1 cellular context compared by ENCODE assay signal in genomic region chr16:15975172-15975571, GRCh38.
TF ChIP-seq lines count a peak whose summit lies in the region.

No MANE protein-coding gene starts in this region.

TF ChIP-seq in IMR-90, 13 proteins besides CTCF, POLR2A, EP300 and RAD21 (continued from another document):
- TF ChIP-seq RCOR1 (IDR thresholded peaks at IDR 0.05; ENCODE audit: insufficient replicate concordance, low read length) (no peak), MXI1 (IDR thresholded peaks at IDR 0.05; ENCODE audit: borderline replicate concordance, low read depth, low read length) (no peak), ELK1 (IDR thresholded peaks at IDR 0.05; ENCODE audit: borderline replicate concordance, low read depth, low read length) (no peak), USF2 (IDR thresholded peaks at IDR 0.05; ENCODE audit: low read depth, low read length) (no peak), RFX5 (IDR thresholded peaks at IDR 0.05; ENCODE audit: low read depth, low read length) (no peak), CHD1 (IDR thresholded peaks at IDR 0.05; ENCODE audit: low read depth, low read length) (no peak), BHLHE40 (IDR thresholded peaks at IDR 0.05; ENCODE audit: low read depth, low read length) (no peak), SMC3 (IDR thresholded peaks at IDR 0.05; ENCODE audit: low read depth, low read length) (no peak)
